ENCODE assay signal across 8 cellular contexts in genomic region chr12:92431146-92431545, GRCh38.
DNase-seq lines count a peak whose midpoint lies in the region; ATAC-seq and TF ChIP-seq lines count a peak whose summit lies in the region.

No MANE protein-coding gene starts in this region.

- H3K9me3 ChIP-seq in upper lobe of right lung (no peaks in the 10 kb centered on the region), BE2C (no peaks in the 10 kb centered on the region)

- H3K4me1 ChIP-seq in upper lobe of right lung (no peaks in the 10 kb centered on the region), BE2C (no peaks in the 10 kb centered on the region)

- WGBS in lower leg skin, 2 donors, result 66 to 88% methylated on average over 5 of the region's 5 CpGs

- H3K4me3 ChIP-seq in upper lobe of right lung, result no peak overlapping the region
- H3K4me3 ChIP-seq in BE2C (ENCODE audit: low read depth, low read length), result no peak overlapping the region
- no peak overlapping the region for H3K4me3 ChIP-seq in lower leg skin (ENCODE audit: low read depth, poor library complexity, severe bottlenecking)

- H3K36me3 ChIP-seq in upper lobe of right lung (no peaks in the 10 kb centered on the region), BE2C (no peaks in the 10 kb centered on the region)

- intact Hi-C loops in upper lobe of right lung (cut with DNase I) (no loop called here), lower leg skin (cut with DNase I; ENCODE audit: low total_unique reads) (no loop called here)

- TF ChIP-seq CTCF in upper lobe of right lung (IDR thresholded peaks at IDR 0.05) (no peak), BE2C (IDR thresholded peaks at IDR 0.05; ENCODE audit: low read depth, low read length) (no peak), lower leg skin (IDR thresholded peaks at IDR 0.05) (no peak)

- peak; percentile 17 for DNase-seq in stimulated activated CD4-positive, alpha-beta T cell treated with anti-CD3 and anti-CD28 coated beads, Interleukin-4, amount 100 ng/mL, for 24 hours
- DNase-seq in stimulated activated CD4-positive, alpha-beta T cell treated with anti-CD3 and anti-CD28 coated beads, Interleukin-2, amount 100 ng/mL, for 48 hours, result no peak
- peak; percentile 35 for DNase-seq in activated CD8-positive, alpha-beta memory T cell treated with anti-CD3 and anti-CD28 coated beads, Interleukin-2, amount 50 U/mL, for 4 hours
- DNase-seq in upper lobe of right lung (no peak), BE2C (no peak), DMS153 (lab: John Stamatoyannopoulos, UW) (no peak), lower leg skin (ENCODE audit: low spot score in 2 of 2) (no peak)

- H3K27me3 ChIP-seq in upper lobe of right lung (no peaks in the 10 kb centered on the region), BE2C (no peaks in the 10 kb centered on the region)

- H3K27ac ChIP-seq in upper lobe of right lung, result no peak overlapping the region

- TF ChIP-seq POLR2A in lower leg skin (IDR thresholded peaks at IDR 0.05), result no peak

- ATAC-seq in HG03045 (IDR thresholded peaks at IDR 0.05; ENCODE audit: unreplicated experiment), result peak; percentile 47
- peak; percentile 52 for ATAC-seq in upper lobe of right lung

Comparison
In these comparisons a context has a peak if more than half of its experiments do, and no peak if none do; other contexts are left out.
1. DNase-seq: peak in stimulated activated CD4-positive, alpha-beta T cell treated with anti-CD3 and anti-CD28 coated beads, Interleukin-4, amount 100 ng/mL, for 24 hours (single experiment) and activated CD8-positive, alpha-beta memory T cell treated with anti-CD3 and anti-CD28 coated beads, Interleukin-2, amount 50 U/mL, for 4 hours (single experiment); none in stimulated activated CD4-positive, alpha-beta T cell treated with anti-CD3 and anti-CD28 coated beads, Interleukin-2, amount 100 ng/mL, for 48 hours (0 of 2), upper lobe of right lung (single experiment), BE2C (single experiment), DMS153 (single experiment) and lower leg skin (0 of 2).